ENCODE assay signal across 2 cellular contexts in genomic region chr19:32350492-32350891, GRCh38.
TF ChIP-seq lines count a peak whose summit lies in the region.

No MANE protein-coding gene starts in this region.

TF ChIP-seq in SK-N-SH, 30 proteins besides CTCF, POLR2A, EP300 and RAD21 (continued from another document):
- no peak for TF ChIP-seq RCOR1 (IDR thresholded peaks at IDR 0.05; ENCODE audit: low read length)
- TF ChIP-seq RXRA (IDR thresholded peaks at IDR 0.05; ENCODE audit: borderline replicate concordance, low read depth): no peak
- no peak for TF ChIP-seq GABPA (IDR thresholded peaks at IDR 0.05; ENCODE audit: low read depth)
- no peak for TF ChIP-seq TCF12 (IDR thresholded peaks at IDR 0.05)
- no peak for TF ChIP-seq TEAD4 (IDR thresholded peaks at IDR 0.05; ENCODE audit: borderline replicate concordance, insufficient read depth)
- no peak for TF ChIP-seq POLR2AphosphoS5 (IDR thresholded peaks at IDR 0.05; ENCODE audit: low read depth, low read length)

TF ChIP-seq in SK-N-SH treated with all-trans-retinoic acid at 6 μM for 48 hours, 23 proteins besides CTCF, POLR2A, EP300 and RAD21 (continued from another document):
- TF ChIP-seq TSHZ2 (CRISPR knock-in tag; IDR thresholded peaks at IDR 0.05) (no peak), POU6F1 (CRISPR knock-in tag; IDR thresholded peaks at IDR 0.05; ENCODE audit: borderline replicate concordance, low read depth) (no peak), SNAI2 (CRISPR knock-in tag; IDR thresholded peaks at IDR 0.05) (no peak), ZFP30 (CRISPR knock-in tag; IDR thresholded peaks at IDR 0.05) (no peak), CSRNP3 (CRISPR knock-in tag; IDR thresholded peaks at IDR 0.05) (no peak), ZNF70 (CRISPR knock-in tag; IDR thresholded peaks at IDR 0.05) (no peak), ZNF565 (CRISPR knock-in tag; conservative IDR thresholded peaks at IDR 0.05; ENCODE audit: low read depth) (no peak), ARNTL (CRISPR knock-in tag; IDR thresholded peaks at IDR 0.05; ENCODE audit: borderline replicate concordance, low read depth) (no peak), PATZ1 (CRISPR knock-in tag; IDR thresholded peaks at IDR 0.05; ENCODE audit: borderline replicate concordance) (no peak), TOX (CRISPR knock-in tag; IDR thresholded peaks at IDR 0.05; ENCODE audit: borderline replicate concordance) (no peak), ZNF8 (CRISPR knock-in tag; IDR thresholded peaks at IDR 0.05) (no peak), OSR1 (CRISPR knock-in tag; IDR thresholded peaks at IDR 0.05) (no peak)
